ENCODE assay signal across 9 cellular contexts in genomic region chr1:228903573-228904122, GRCh38.
DNase-seq lines count a peak whose midpoint lies in the region; ATAC-seq and TF ChIP-seq lines count a peak whose summit lies in the region.
"Had no signal": no experiment of that assay in that cellular context is flagged by ENCODE, and none has a peak within 500 bp of the region (broad histone marks: within the 10 kb centered on the region; RNA-seq: fewer than 3 reads in every experiment).

No MANE protein-coding gene starts in this region.

- CTCF ChIA-PET in PC-3 (lab: Charles Lee): no interaction called here

- peak overlapping the region; percentile 5 for H3K4me2 ChIP-seq in PC-3 (ENCODE audit: low read length)

- H3K9me3 ChIP-seq in PC-3 (ENCODE audit: low read length): no peaks in the 10 kb centered on the region

- H2AFZ ChIP-seq in PC-3 (ENCODE audit: low read length): no peak overlapping the region

- intact Hi-C loops in PC-3 (cut with micrococcal nuclease) (loop anchor here (2.0 kb wide), 1 partner anchor 323 kb away; no protein-coding TSS in a partner anchor), dorsolateral prefrontal cortex (cut with DNase I) (loop anchor here (2.0 to 10.0 kb wide), 6 partner anchors 49 to 321 kb away; no protein-coding TSS in a partner anchor)

- H3K27ac ChIP-seq in PC-3 (ENCODE audit: low read length): no peak overlapping the region
- peak overlapping the region in 57 of 59 donors; percentile 33 to 93 (median 81) for H3K27ac ChIP-seq in dorsolateral prefrontal cortex

- H3K27me3 ChIP-seq in PC-3 (ENCODE audit: low read length): peaks cover 68% of the 10 kb centered on the region
- H3K27me3 ChIP-seq in dorsolateral prefrontal cortex: no peaks in the 10 kb centered on the region

- H4K20me1 ChIP-seq in PC-3 (ENCODE audit: low read length): peaks cover 7% of the 10 kb centered on the region; the same call in 1 of the 2 replicates

- H3K79me2 ChIP-seq in PC-3 (ENCODE audit: low read length): no peaks in the 10 kb centered on the region

- ATAC-seq in PC-3 (peak; percentile 7; the same call in 1 of the 2 replicates), GM19467 (IDR thresholded peaks at IDR 0.05; ENCODE audit: unreplicated experiment) (no peak)

- TF ChIP-seq CTCF in PC-3 (conservative IDR thresholded peaks at IDR 0.05; ENCODE audit: low read depth, low read length): no peak
- TF ChIP-seq CTCF in dorsolateral prefrontal cortex (IDR thresholded peaks at IDR 0.05 in 54 of 56, conservative IDR thresholded peaks at IDR 0.05 in 2 of 56; ENCODE audit: low read depth in 1 of 56, partially characterized antibody in 56 of 56): no peak

- no peak overlapping the region for H3K4me3 ChIP-seq in PC-3 (ENCODE audit: low read length)
- peak overlapping the region in 6 of 59 donors; percentile 4 to 31 (median 20) for H3K4me3 ChIP-seq in dorsolateral prefrontal cortex

- H3K9ac ChIP-seq in PC-3 (ENCODE audit: low read length): no peak overlapping the region

- H3K9me2 ChIP-seq in PC-3 (replicated peaks; ENCODE audit: low read length): no peaks in the 10 kb centered on the region

- no peaks in the 10 kb centered on the region for H3K36me3 ChIP-seq in PC-3 (ENCODE audit: low read depth, low read length)

- POLR2A ChIA-PET in PC-3 (lab: Charles Lee; ENCODE audit: unreplicated experiment): no interaction called here

- no peak for DNase-seq in PC-3
- peak in 1 of 10 donors; percentile 25 for DNase-seq in dorsolateral prefrontal cortex
- DNase-seq in medulla oblongata (ENCODE audit: extremely low spot score): peak; percentile 18
- DNase-seq in superior temporal gyrus (ENCODE audit: extremely low spot score): peak; percentile 48
- no peak for DNase-seq in SIG-M5 treated with dmso at 0.1 percent for 504 hours (lab: John Stamatoyannopoulos, UW; ENCODE audit: unreplicated experiment)
- DNase-seq in stimulated activated CD4-positive, alpha-beta T cell treated with anti-CD3 and anti-CD28 coated beads, Interleukin-4, amount 100 ng/mL, for 1 hour: no peak
- no peak for DNase-seq in NCI-H774 (lab: John Stamatoyannopoulos, UW)
- DNase-seq: erythroblast had no signal

- BruUV-seq in PC-3 (replicated peaks; lab: Mats Ljungman, UMichigan): no TSS peak

- H3K4me1 ChIP-seq in PC-3 (ENCODE audit: insufficient read depth, low read length): peaks cover 14% of the 10 kb centered on the region

- no peaks in the 10 kb centered on the region for H3F3A ChIP-seq in PC-3 (ENCODE audit: low read length, unreplicated experiment)

Comparison
In these comparisons a context has a peak if more than half of its experiments do, and no peak if none do; other contexts are left out.
1. DNase-seq: peak in medulla oblongata (single experiment) and superior temporal gyrus (single experiment); none in PC-3 (single experiment), SIG-M5 treated with dmso at 0.1 percent for 504 hours (single experiment), stimulated activated CD4-positive, alpha-beta T cell treated with anti-CD3 and anti-CD28 coated beads, Interleukin-4, amount 100 ng/mL, for 1 hour (single experiment) and NCI-H774 (single experiment).